Comparison of ENCODE assay signal across 28 cellular contexts in genomic region chr11:8025123-8025522, GRCh38. TPM values are rescaled to one million over a fixed set of nuclear protein-coding genes. Genes with fewer than 3 reads are reported as not detected.
DNase-seq lines count a peak whose midpoint lies in the region; FAIRE-seq and TF ChIP-seq lines count a peak whose summit lies in the region.
"Had no signal": no experiment of that assay in that cellular context is flagged by ENCODE, and none has a peak within 500 bp of the region (broad histone marks: within the 10 kb centered on the region; RNA-seq: fewer than 3 reads in every experiment).

No MANE protein-coding gene starts in this region.

- no peaks in the 10 kb centered on the region for H3K27me3 ChIP-seq in GM23248 (replicated peaks; ENCODE audit: insufficient read depth)
- H3K27me3 ChIP-seq in Loucy (ENCODE audit: insufficient read depth, low read length, poor library complexity, severe bottlenecking), result no peaks in the 10 kb centered on the region
- H3K27me3 ChIP-seq in bronchial epithelial cell (ENCODE audit: control insufficient read depth, insufficient read depth, low read length), result peaks cover 5% of the 10 kb centered on the region
- H3K27me3 ChIP-seq: testis, uterus had no signal

- H3K27me3 Mint-ChIP-seq in osteocyte (ENCODE audit: unreplicated experiment), result peaks cover 31% of the 10 kb centered on the region

- 42 to 51% methylated on average over 3 of the region's 3 CpGs for WGBS in GM23248 (ENCODE audit: low coverage in 1 of 2, low lambda C conversion rate in 2 of 2, missing lambda C conversion rate in 2 of 2), 2 experiments

- H3K4me2 ChIP-seq in GM23248 (ENCODE audit: unreplicated experiment) (no peak overlapping the region), Loucy (ENCODE audit: low read depth, low read length, poor library complexity, severe bottlenecking) (peak overlapping the region; percentile 38)
- H3K4me2 ChIP-seq: neural progenitor cell had no signal

- peaks cover 7% of the 10 kb centered on the region for H3K4me1 Mint-ChIP-seq in osteocyte (ENCODE audit: unreplicated experiment)

- H3K4me1 ChIP-seq in GM23248 (ENCODE audit: insufficient read depth) (peaks cover 23% of the 10 kb centered on the region), Loucy (ENCODE audit: insufficient read depth, low read length, poor library complexity, severe bottlenecking) (peaks cover 10% of the 10 kb centered on the region)
- H3K4me1 ChIP-seq: neural progenitor cell, uterus had no signal

- H3K27ac ChIP-seq in GM23248, result no peak overlapping the region
- H3K27ac ChIP-seq: epithelial cell of prostate, heart left ventricle, neural progenitor cell, testis, uterus had no signal

- no peaks in the 10 kb centered on the region for H3K36me3 Mint-ChIP-seq in osteocyte (ENCODE audit: unreplicated experiment)
- H3K36me3 Mint-ChIP-seq: brain, neural progenitor cell had no signal

- H4K20me1 ChIP-seq in GM23248 (ENCODE audit: insufficient read depth) (no peaks in the 10 kb centered on the region), Loucy (ENCODE audit: insufficient read depth, low read length, poor library complexity, severe bottlenecking) (no peaks in the 10 kb centered on the region)

- no peaks in the 10 kb centered on the region for H3K9me3 Mint-ChIP-seq in osteocyte (ENCODE audit: unreplicated experiment)
- H3K9me3 Mint-ChIP-seq: activated T-cell treated with anti-CD3 and anti-CD28 coated beads, Interleukin-2, amount 50 U/mL, for 24 hours; neural progenitor cell had no signal

- DNase-seq in GM23248 (peak; percentile 26), bronchial epithelial cell (ENCODE audit: low read depth) (no peak), osteocyte (ENCODE audit: extremely low spot score, unreplicated experiment) (peak; percentile 8), NCI-H82 treated with DMSO at 0.1 percent for 48 hours (lab: John Stamatoyannopoulos, UW; ENCODE audit: unreplicated experiment) (no peak)
- DNase-seq in stimulated activated CD4-positive, alpha-beta T cell treated with anti-CD3 and anti-CD28 coated beads, Interleukin-15, amount 100 ng/mL, for 24 hours, result no peak
- DNase-seq in activated effector memory CD4-positive, alpha-beta T cell treated with anti-CD3 and anti-CD28 coated beads, Interleukin-2, amount 50 U/mL, for 16 hours, result no peak
- DNase-seq: activated CD4-positive, alpha-beta T cell treated with anti-CD3 and anti-CD28 coated beads for 36 hours; activated T-cell treated with anti-CD3 and anti-CD28 coated beads, Interleukin-2, amount 50 U/mL, for 24 hours; Calu3; effector CD4-positive, alpha-beta T cell; heart left ventricle; left cardiac atrium; NCI-H146; NCI-H446; NCI-H774; stimulated activated naive CD4-positive, alpha-beta T cell treated with Interleukin-2 at 50 U/mL for 16 hours; testis; uterus had no signal

- H3K36me3 ChIP-seq in GM23248 (ENCODE audit: low read depth) (no peaks in the 10 kb centered on the region), Loucy (ENCODE audit: insufficient read depth, low read length) (no peaks in the 10 kb centered on the region), bronchial epithelial cell (ENCODE audit: control insufficient read depth, insufficient read depth, low read length) (no peaks in the 10 kb centered on the region)
- H3K36me3 ChIP-seq: heart left ventricle, neural progenitor cell, uterus had no signal

- no peak for TF ChIP-seq CTCF in Loucy (conservative IDR thresholded peaks at IDR 0.05; ENCODE audit: low read length)
- TF ChIP-seq CTCF in bronchial epithelial cell (IDR thresholded peaks at IDR 0.05; ENCODE audit: insufficient read depth, low read length, severe bottlenecking), result no peak
- TF ChIP-seq CTCF in osteocyte (IDR thresholded peaks at IDR 0.05), result no peak

- H3F3A ChIP-seq in GM23248 (ENCODE audit: insufficient read depth), result peaks cover 26% of the 10 kb centered on the region
- no peaks in the 10 kb centered on the region for H3F3A ChIP-seq in Loucy (ENCODE audit: low read depth)

- no peak overlapping the region for H3K4me3 Mint-ChIP-seq in osteocyte (ENCODE audit: unreplicated experiment)
- H3K4me3 Mint-ChIP-seq: activated CD4-positive, alpha-beta T cell treated with anti-CD3 and anti-CD28 coated beads for 36 hours; activated CD8-positive, alpha-beta T cell treated with anti-CD3 and anti-CD28 coated beads, Interleukin-2, amount 10 ng/mL, durations not matched to agents 7 days and 5 days; activated T-cell treated with anti-CD3 and anti-CD28 coated beads, Interleukin-2, amount 50 U/mL, for 24 hours; brain; neural progenitor cell had no signal

- in situ Hi-C loops in GM23248 (cut with MboI), result no loop called here

- H3K9me2 ChIP-seq in GM23248 (ENCODE audit: insufficient read depth) (no peaks in the 10 kb centered on the region), Loucy (replicated peaks; ENCODE audit: low read depth, low read length) (no peaks in the 10 kb centered on the region)

- H2AFZ ChIP-seq in GM23248, result no peak overlapping the region
- H2AFZ ChIP-seq in Loucy (ENCODE audit: low read length), result peak overlapping the region; percentile 75
- H2AFZ ChIP-seq: neural progenitor cell had no signal

- H3K9ac ChIP-seq in GM23248, result no peak overlapping the region
- no peak overlapping the region for H3K9ac ChIP-seq in Loucy (ENCODE audit: low read depth, low read length, poor library complexity, severe bottlenecking)
- H3K9ac ChIP-seq: neural progenitor cell had no signal

- peak; percentile 62 for FAIRE-seq in bronchial epithelial cell (lab: Jason Lieb, UNC)
- FAIRE-seq: GM12892, H1 had no signal

- H3K79me2 ChIP-seq in GM23248 (ENCODE audit: insufficient read depth), result no peaks in the 10 kb centered on the region
- no peaks in the 10 kb centered on the region for H3K79me2 ChIP-seq in Loucy (ENCODE audit: insufficient read depth, low read length)

- no peak overlapping the region for H3K27ac Mint-ChIP-seq in osteocyte (ENCODE audit: unreplicated experiment)
- H3K27ac Mint-ChIP-seq: activated CD4-positive, alpha-beta T cell treated with anti-CD3 and anti-CD28 coated beads for 36 hours; activated CD8-positive, alpha-beta T cell treated with anti-CD3 and anti-CD28 coated beads, Interleukin-2, amount 10 ng/mL, durations not matched to agents 7 days and 5 days; activated T-cell treated with anti-CD3 and anti-CD28 coated beads, Interleukin-2, amount 50 U/mL, for 24 hours; brain; neural progenitor cell; progenitor cell of endocrine pancreas had no signal

- H3K9me3 ChIP-seq in GM23248 (ENCODE audit: low read depth) (no peaks in the 10 kb centered on the region), Loucy (ENCODE audit: insufficient read depth, low read depth, low read length) (no peaks in the 10 kb centered on the region)
- H3K9me3 ChIP-seq: heart left ventricle, testis, uterus had no signal

- H3K4me3 ChIP-seq in GM23248 (no peak overlapping the region), Loucy (ENCODE audit: low read length, poor library complexity, severe bottlenecking) (no peak overlapping the region), bronchial epithelial cell (ENCODE audit: low read depth, low read length) (no peak overlapping the region)
- H3K4me3 ChIP-seq: heart left ventricle, neural progenitor cell, testis, uterus had no signal

RNA-seq across cellular contexts. Expression of gene EIF3F, which starts 38.0 kb away (rescaled TPM):
- total RNA-seq in GM23248 (2014; rRNA removed; shearing (Covaris generic)), result 272 and 359 TPM in 2 replicates
- polyA plus RNA-seq in GM23248 (2016; fragmentation: Nextera tagmentation; extraction: Ambion mirVana), result 193 and 200 TPM in 2 replicates
- total RNA-seq in bronchial epithelial cell (183 and 222 TPM in 2 replicates), osteocyte (327 and 333 TPM in 2 replicates)

RNA-seq across cellular contexts. Expression of gene TUB, which starts 55.9 kb away (rescaled TPM):
- total RNA-seq in GM23248 (2014; rRNA removed; shearing (Covaris generic)), result 12.3 and 12.9 TPM in 2 replicates
- 3.3 and 3.8 TPM in 2 replicates for polyA plus RNA-seq in GM23248 (2016; fragmentation: Nextera tagmentation; extraction: Ambion mirVana)
- 0.13 and 0.26 TPM in 2 replicates for total RNA-seq in bronchial epithelial cell
- total RNA-seq in osteocyte, result 7.8 and 8.7 TPM in 2 replicates
- total RNA-seq: activated CD8-positive, alpha-beta T cell treated with anti-CD3 and anti-CD28 coated beads, Interleukin-2, amount 10 ng/mL, durations not matched to agents 7 days and 5 days had no signal

RNA-seq across cellular contexts. Expression of gene NLRP10, which starts 59.9 kb away (rescaled TPM):
- total RNA-seq in GM23248 (2014; rRNA removed; shearing (Covaris generic)), result 19.7 and 36.9 TPM in 2 replicates
- polyA plus RNA-seq in GM23248 (2016; fragmentation: Nextera tagmentation; extraction: Ambion mirVana), result 13.5 and 17.8 TPM in 2 replicates
- total RNA-seq in bronchial epithelial cell (under 0.01 and 3.1 TPM in 2 replicates), osteocyte (0.38 and 0.63 TPM in 2 replicates)
- total RNA-seq: activated CD4-positive, alpha-beta T cell treated with anti-CD3 and anti-CD28 coated beads for 36 hours; activated CD8-positive, alpha-beta T cell treated with anti-CD3 and anti-CD28 coated beads, Interleukin-2, amount 10 ng/mL, durations not matched to agents 7 days and 5 days; Calu3; heart left ventricle; left cardiac atrium; lung microvascular endothelial cell; progenitor cell of endocrine pancreas; T-helper 2 cell treated with Interferon-gamma antibody and Interleukin-4, amounts not matched to agents 100 ng/mL and 5 ng/mL, for 36 hours; testis; uterus had no signal
- polyA plus RNA-seq: H1, heart left ventricle had no signal

Comparison
In these comparisons a context has a peak if more than half of its experiments do, and no peak if none do; other contexts are left out.
1. DNase-seq: peak in GM23248 (single experiment) and osteocyte (single experiment); none in bronchial epithelial cell (single experiment), NCI-H82 treated with DMSO at 0.1 percent for 48 hours (single experiment), stimulated activated CD4-positive, alpha-beta T cell treated with anti-CD3 and anti-CD28 coated beads, Interleukin-15, amount 100 ng/mL, for 24 hours (single experiment) and activated effector memory CD4-positive, alpha-beta T cell treated with anti-CD3 and anti-CD28 coated beads, Interleukin-2, amount 50 U/mL, for 16 hours (single experiment).